In the genomic region with DNA sequence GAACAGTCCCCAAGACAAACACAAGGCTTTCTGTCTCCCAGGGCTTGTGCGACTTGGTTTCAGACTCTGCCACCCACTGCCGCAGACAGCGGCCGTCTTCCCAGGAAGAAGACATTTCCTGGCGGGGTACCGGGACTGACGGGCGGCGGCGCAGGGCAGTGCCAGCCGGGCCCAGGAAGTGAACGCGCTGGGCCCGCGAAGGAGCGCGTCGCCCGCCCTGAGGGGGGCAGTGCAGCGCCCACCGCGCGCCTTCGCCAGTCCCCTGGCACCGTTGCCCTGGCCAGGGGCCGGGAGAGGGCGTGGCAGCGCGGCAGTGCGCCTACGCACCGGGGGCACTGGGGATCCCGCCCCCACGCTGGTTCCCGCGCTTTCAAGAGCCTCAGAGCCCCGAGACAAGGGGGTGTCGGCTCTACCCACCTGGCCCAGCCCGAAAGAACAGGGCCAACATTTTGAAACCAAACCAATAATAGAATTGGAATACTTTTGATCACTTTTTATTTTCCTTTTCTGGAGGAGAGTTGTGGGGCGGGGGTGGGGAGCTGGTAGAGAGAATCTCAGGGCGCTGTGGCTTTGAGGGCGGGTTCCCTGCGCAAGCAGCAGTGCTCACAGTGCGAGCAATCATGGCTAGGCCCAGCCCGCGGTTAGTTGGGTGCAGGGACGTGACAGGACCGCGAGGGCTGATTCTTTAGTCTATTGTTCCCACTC, we compare ENCODE assay signal across 8 cellular contexts. TPM values are rescaled to one million over a fixed set of nuclear protein-coding genes. Genes with fewer than 3 reads are reported as not detected.
DNase-seq lines count a peak whose midpoint lies in the region; ATAC-seq and TF ChIP-seq lines count a peak whose summit lies in the region.

No MANE protein-coding gene starts in this region.

- H3K9me3 Mint-ChIP-seq in GM23338 = no peaks in the 10 kb centered on the region
- H3K9me3 Mint-ChIP-seq in activated CD4-positive, alpha-beta memory T cell treated with anti-CD3 and anti-CD28 coated beads, Interleukin-2, amount 10 ng/mL, durations not matched to agents 7 days and 5 days = no peaks in the 10 kb centered on the region
- no peaks in the 10 kb centered on the region for H3K9me3 Mint-ChIP-seq in effector memory CD8-positive, alpha-beta T cell

- H3K36me3 ChIP-seq in GM23338 (ENCODE audit: insufficient read depth) = no peaks in the 10 kb centered on the region
- H3K36me3 ChIP-seq in mucosa of descending colon (ENCODE audit: low read depth) = no peaks in the 10 kb centered on the region
- H3K36me3 ChIP-seq in thymus (ENCODE audit: control insufficient read depth, insufficient read depth) = no peaks in the 10 kb centered on the region

- WGBS in thymus = 1% methylated on average over 49 of the region's 49 CpGs

- H2AFZ ChIP-seq in GM23338 = peak overlapping the region; percentile 69

- H3K36me3 Mint-ChIP-seq in GM23338 (ENCODE audit: low read depth) = no peaks in the 10 kb centered on the region
- no peaks in the 10 kb centered on the region for H3K36me3 Mint-ChIP-seq in activated CD4-positive, alpha-beta memory T cell treated with anti-CD3 and anti-CD28 coated beads, Interleukin-2, amount 10 ng/mL, durations not matched to agents 7 days and 5 days (ENCODE audit: low read depth)
- H3K36me3 Mint-ChIP-seq in effector memory CD8-positive, alpha-beta T cell (ENCODE audit: insufficient read depth) = peaks cover 2% of the 10 kb centered on the region

- peaks cover 4% of the 10 kb centered on the region; the same call in 2 of the 3 replicates for H3K4me1 Mint-ChIP-seq in GM23338
- peaks cover 16% of the 10 kb centered on the region for H3K4me1 Mint-ChIP-seq in activated CD4-positive, alpha-beta memory T cell treated with anti-CD3 and anti-CD28 coated beads, Interleukin-2, amount 10 ng/mL, durations not matched to agents 7 days and 5 days
- peaks cover 5 to 10% of the 10 kb centered on the region in 2 donors for H3K4me1 Mint-ChIP-seq in effector memory CD8-positive, alpha-beta T cell (ENCODE audit: low read depth in 2 of 2)

- TF ChIP-seq CTCF in GM23338 (conservative IDR thresholded peaks at IDR 0.05; ENCODE audit: low read depth in 2 of 2) (peak in 1 of 2 experiments; percentile 47; a peak in 2 of 4 replicates), mucosa of descending colon (IDR thresholded peaks at IDR 0.05) (no peak)

- H3K79me2 ChIP-seq in GM23338 (replicated peaks; ENCODE audit: insufficient read depth) = no peaks in the 10 kb centered on the region

- H3K4me2 ChIP-seq in GM23338 = peak overlapping the region; percentile 75

- POLR2A ChIA-PET in activated CD4-positive, alpha-beta memory T cell treated with anti-CD3 and anti-CD28 coated beads, Interleukin-2, amount 10 ng/mL, durations not matched to agents 7 days and 5 days (lab: Charles Lee) = interaction anchor here (0.8 to 1.3 kb wide), 2 partner anchors 114 to 118 kb away, joined by 3 read pairs; no protein-coding TSS in a partner anchor

- no peaks in the 10 kb centered on the region for H3F3A ChIP-seq in GM23338 (replicated peaks; ENCODE audit: low read depth)

- ATAC-seq in GM23338 (peak; percentile 94), mucosa of descending colon (peak; percentile 94)
- peak; percentile 92 for ATAC-seq in effector memory CD8-positive, alpha-beta T cell (replicated peaks)

- H3K27ac Mint-ChIP-seq in GM23338 = no peak overlapping the region
- no peak overlapping the region for H3K27ac Mint-ChIP-seq in activated CD4-positive, alpha-beta memory T cell treated with anti-CD3 and anti-CD28 coated beads, Interleukin-2, amount 10 ng/mL, durations not matched to agents 7 days and 5 days
- H3K27ac Mint-ChIP-seq in effector memory CD8-positive, alpha-beta T cell = peak overlapping the region; percentile 55 to 84

- H3K27me3 Mint-ChIP-seq in GM23338 (ENCODE audit: insufficient read depth, low read depth, poor library complexity) = peaks cover 7% of the 10 kb centered on the region
- peaks cover 11% of the 10 kb centered on the region for H3K27me3 Mint-ChIP-seq in activated CD4-positive, alpha-beta memory T cell treated with anti-CD3 and anti-CD28 coated beads, Interleukin-2, amount 10 ng/mL, durations not matched to agents 7 days and 5 days
- H3K27me3 Mint-ChIP-seq in effector memory CD8-positive, alpha-beta T cell = no peaks in the 10 kb centered on the region

- H3K9me3 ChIP-seq in mucosa of descending colon (no peaks in the 10 kb centered on the region), thymus (ENCODE audit: control insufficient read depth) (no peaks in the 10 kb centered on the region)

- H3K27me3 ChIP-seq in GM23338 (ENCODE audit: insufficient read depth) (peaks cover 18% of the 10 kb centered on the region), thymus (ENCODE audit: control insufficient read depth, insufficient read depth) (no peaks in the 10 kb centered on the region)

- no peaks in the 10 kb centered on the region; the same call in 1 of the 2 replicates for H3K4me1 ChIP-seq in GM23338 (ENCODE audit: insufficient read depth)
- peaks cover 5% of the 10 kb centered on the region for H3K4me1 ChIP-seq in mucosa of descending colon (ENCODE audit: low read depth)
- H3K4me1 ChIP-seq in thymus (ENCODE audit: control insufficient read depth, insufficient read depth, low read length) = peaks cover 6% of the 10 kb centered on the region

- DNase-seq in COR-L47 (lab: John Stamatoyannopoulos, UW) = peak; percentile 62
- peak; percentile 32 for DNase-seq in GM23338 (ENCODE audit: low spot score)
- DNase-seq in NCI-H2196 (lab: John Stamatoyannopoulos, UW; ENCODE audit: unreplicated experiment) = peak; percentile 79
- DNase-seq in activated CD4-positive, alpha-beta memory T cell treated with anti-CD3 and anti-CD28 coated beads, Interleukin-2, amount 10 ng/mL, durations not matched to agents 7 days and 5 days = peak; percentile 43
- peak; percentile 37 to 42 (median 40) for DNase-seq in effector memory CD8-positive, alpha-beta T cell
- DNase-seq in mucosa of descending colon = peak; percentile 47 to 67 (median 64)
- no peak for DNase-seq in NCI-H128 (lab: John Stamatoyannopoulos, UW; ENCODE audit: unreplicated experiment)

- H3K9me2 ChIP-seq in GM23338 (ENCODE audit: insufficient read depth) = no peaks in the 10 kb centered on the region

- no peaks in the 10 kb centered on the region for H4K20me1 ChIP-seq in GM23338 (replicated peaks; ENCODE audit: insufficient read depth)

- CTCF ChIA-PET in activated CD4-positive, alpha-beta memory T cell treated with anti-CD3 and anti-CD28 coated beads, Interleukin-2, amount 10 ng/mL, durations not matched to agents 7 days and 5 days (lab: Charles Lee) = interaction anchor here (0.8 to 1.7 kb wide), 4 partner anchors 46 to 152 kb away, joined by 3 to 7 read pairs (median 4); no protein-coding TSS in a partner anchor

- intact Hi-C loops in mucosa of descending colon (cut with DNase I, micrococcal nuclease) = no loop called here

- peak overlapping the region; percentile 51 for H3K4me3 ChIP-seq in GM23338
- H3K4me3 ChIP-seq in mucosa of descending colon = no peak overlapping the region
- peak overlapping the region; percentile 41 for H3K4me3 ChIP-seq in thymus (ENCODE audit: low read length)

- H3K27ac ChIP-seq in GM23338 (ENCODE audit: low read depth) (no peak overlapping the region), thymus (ENCODE audit: low read depth) (peak overlapping the region; percentile 52)

- peak overlapping the region; percentile 48 for H3K4me3 Mint-ChIP-seq in GM23338
- peak overlapping the region; percentile 59 for H3K4me3 Mint-ChIP-seq in activated CD4-positive, alpha-beta memory T cell treated with anti-CD3 and anti-CD28 coated beads, Interleukin-2, amount 10 ng/mL, durations not matched to agents 7 days and 5 days
- peak overlapping the region; percentile 41 to 70 for H3K4me3 Mint-ChIP-seq in effector memory CD8-positive, alpha-beta T cell

TF ChIP-seq in GM23338, 12 proteins besides CTCF, POLR2A, EP300 and RAD21 (continues in another document):
- TF ChIP-seq, protein P1, sequence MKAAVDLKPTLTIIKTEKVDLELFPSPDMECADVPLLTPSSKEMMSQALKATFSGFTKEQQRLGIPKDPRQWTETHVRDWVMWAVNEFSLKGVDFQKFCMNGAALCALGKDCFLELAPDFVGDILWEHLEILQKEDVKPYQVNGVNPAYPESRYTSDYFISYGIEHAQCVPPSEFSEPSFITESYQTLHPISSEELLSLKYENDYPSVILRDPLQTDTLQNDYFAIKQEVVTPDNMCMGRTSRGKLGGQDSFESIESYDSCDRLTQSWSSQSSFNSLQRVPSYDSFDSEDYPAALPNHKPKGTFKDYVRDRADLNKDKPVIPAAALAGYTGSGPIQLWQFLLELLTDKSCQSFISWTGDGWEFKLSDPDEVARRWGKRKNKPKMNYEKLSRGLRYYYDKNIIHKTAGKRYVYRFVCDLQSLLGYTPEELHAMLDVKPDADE (IDR thresholded peaks at IDR 0.05) = no peak
- TF ChIP-seq POLR2AphosphoS5 (IDR thresholded peaks at IDR 0.05; ENCODE audit: low read depth) (no peak), EZH2phosphoT487 (IDR thresholded peaks at IDR 0.05; ENCODE audit: unreplicated experiment) (no peak)

RNA-seq across cellular contexts. Expression of a gene that starts 23.6 kb away (rescaled TPM):
- 0.16 and 0.49 TPM in 2 replicates for total RNA-seq in GM23338 (2014; rRNA removed; shearing (Covaris generic))
- polyA plus RNA-seq in GM23338 (2016; fragmentation: Nextera tagmentation; extraction: Ambion mirVana) (0.37 and 0.60 TPM in 2 replicates), thymus (0.32 TPM)
- under 1 TPM; 0.15 TPM for total RNA-seq in activated CD4-positive, alpha-beta memory T cell treated with anti-CD3 and anti-CD28 coated beads, Interleukin-2, amount 10 ng/mL, durations not matched to agents 7 days and 5 days
- total RNA-seq in mucosa of descending colon = under 1 TPM; 0.29 to 0.43 (median 0.41) TPM

Comparison
In these comparisons a context has a peak if more than half of its experiments do, and no peak if none do; other contexts are left out.
1. H3K27ac Mint-ChIP-seq: peak in effector memory CD8-positive, alpha-beta T cell (2 of 2); none in GM23338 (single experiment) and activated CD4-positive, alpha-beta memory T cell treated with anti-CD3 and anti-CD28 coated beads, Interleukin-2, amount 10 ng/mL, durations not matched to agents 7 days and 5 days (single experiment).
2. Peak in every context shown above with its lines, with median percentiles within 50 percentile points of each other: ATAC-seq and H3K4me3 Mint-ChIP-seq.